In the genomic region with DNA sequence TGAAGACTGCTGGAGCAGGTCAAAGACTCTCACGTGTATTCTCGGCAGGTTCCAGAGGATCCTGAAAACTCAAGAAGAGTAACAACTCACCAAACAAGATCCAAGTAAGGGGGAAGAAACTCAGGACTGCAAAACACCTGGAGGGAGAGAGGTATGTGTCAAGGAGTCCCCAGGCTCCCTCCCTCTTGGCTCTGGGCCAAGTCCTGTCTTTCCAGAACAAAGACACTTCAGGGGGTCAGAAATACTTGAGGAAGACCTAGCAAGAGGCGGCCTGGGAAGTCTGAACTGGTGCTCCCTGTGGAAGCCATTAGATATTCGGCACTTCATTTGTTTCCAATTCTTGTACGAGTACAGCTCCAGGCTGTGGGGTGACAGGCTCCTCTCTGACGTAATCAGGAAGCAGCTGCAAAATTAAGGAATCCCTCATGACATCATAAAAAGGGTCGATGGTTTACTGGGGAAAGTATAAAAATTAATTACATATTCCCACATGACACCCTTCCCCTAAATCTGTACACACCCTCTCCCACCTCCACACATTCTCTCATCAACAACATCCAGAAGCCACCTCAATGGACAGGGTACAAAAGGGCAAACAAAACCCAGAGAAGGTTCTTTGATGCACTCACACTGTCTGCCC, we compare ENCODE assay signal across 14 cellular contexts.
DNase-seq lines count a peak whose midpoint lies in the region; ATAC-seq and TF ChIP-seq lines count a peak whose summit lies in the region.
"Had no signal": no experiment of that assay in that cellular context is flagged by ENCODE, and none has a peak within 500 bp of the region (broad histone marks: within the 10 kb centered on the region; RNA-seq: fewer than 3 reads in every experiment).

No MANE protein-coding gene starts in this region.

- H3K4me2 ChIP-seq in DND-41 (ENCODE audit: insufficient read depth, low read length) (no peak overlapping the region), mesendoderm (ENCODE audit: low read length) (no peak overlapping the region)

- WGBS in mesendoderm (ENCODE audit: extremely low coverage, insufficient coverage, low lambda C conversion rate): no CpG with 5 or more reads among the region's 7 CpGs

- H3K27me3 ChIP-seq in DND-41 (ENCODE audit: insufficient read depth, low read length, poor library complexity) (no peaks in the 10 kb centered on the region), HUES48 (ENCODE audit: control insufficient read depth, insufficient read depth, low read length) (no peaks in the 10 kb centered on the region), brain microvascular endothelial cell (replicated peaks) (no peaks in the 10 kb centered on the region), mesendoderm (ENCODE audit: insufficient read depth, low read length, poor library complexity) (no peaks in the 10 kb centered on the region), MG63 (no peaks in the 10 kb centered on the region)
- H3K27me3 ChIP-seq: colonic mucosa, esophagus muscularis mucosa, tibial nerve had no signal

- H3K18ac ChIP-seq in mesendoderm (ENCODE audit: low read length): no peak overlapping the region

- H4K20me1 ChIP-seq in DND-41 (ENCODE audit: insufficient read depth, low read length): peaks cover 15% of the 10 kb centered on the region; the same call in 1 of the 2 replicates

- H2BK120ac ChIP-seq in mesendoderm (ENCODE audit: low read depth, low read length): no peak overlapping the region

- peak overlapping the region; percentile 84 for H3K27ac ChIP-seq in DND-41 (ENCODE audit: low read length)
- peak overlapping the region; percentile 65 for H3K27ac ChIP-seq in HUES48 (ENCODE audit: low read depth, low read length)
- H3K27ac ChIP-seq in brain microvascular endothelial cell: peak overlapping the region; percentile 49
- H3K27ac ChIP-seq in mesendoderm (ENCODE audit: low read depth, low read length): no peak overlapping the region
- H3K27ac ChIP-seq: colonic mucosa, esophagus muscularis mucosa, tibial nerve had no signal

- H3K9me3 ChIP-seq in DND-41 (ENCODE audit: insufficient read depth, low read length, severe bottlenecking) (no peaks in the 10 kb centered on the region), HUES48 (ENCODE audit: control insufficient read depth, insufficient read depth, low read length) (no peaks in the 10 kb centered on the region), MG63 (no peaks in the 10 kb centered on the region)
- H3K9me3 ChIP-seq: colonic mucosa, esophagus muscularis mucosa, tibial nerve had no signal

- TF ChIP-seq CTCF in DND-41 (IDR thresholded peaks at IDR 0.05; ENCODE audit: borderline replicate concordance, extremely low read depth, low read length, poor library complexity, severe bottlenecking) (no peak), brain microvascular endothelial cell (IDR thresholded peaks at IDR 0.05; ENCODE audit: low read depth, low read length, missing control alignments) (no peak)

- no peak overlapping the region for H3K4me3 ChIP-seq in DND-41 (ENCODE audit: low read depth in 1 of 2, low read length in 2 of 2)
- no peak overlapping the region for H3K4me3 ChIP-seq in HUES48 (ENCODE audit: low read depth, low read length)
- no peak overlapping the region for H3K4me3 ChIP-seq in brain microvascular endothelial cell (ENCODE audit: low read depth, low read length)
- H3K4me3 ChIP-seq in mesendoderm (ENCODE audit: low read length): no peak overlapping the region
- H3K4me3 ChIP-seq in MG63: no peak overlapping the region
- H3K4me3 ChIP-seq: colonic mucosa, esophagus muscularis mucosa, tibial nerve had no signal

- no peak overlapping the region for H4K8ac ChIP-seq in mesendoderm (ENCODE audit: low read depth, low read length)

- H3K79me2 ChIP-seq in DND-41 (ENCODE audit: insufficient read depth, low read length) (peaks cover 14% of the 10 kb centered on the region), mesendoderm (ENCODE audit: control insufficient read depth, insufficient read depth, low read length) (no peaks in the 10 kb centered on the region)

- ATAC-seq in DND-41 (ENCODE audit: insufficient read depth, low read depth) (no peak), HG02571 (IDR thresholded peaks at IDR 0.05; ENCODE audit: unreplicated experiment) (no peak)

- no peak overlapping the region for H2BK5ac ChIP-seq in mesendoderm (ENCODE audit: low read length)

- H3K36me3 ChIP-seq in DND-41 (ENCODE audit: insufficient read depth, low read length): peaks cover 29% of the 10 kb centered on the region
- 0 out of 2 replicates have a peak, but pooled peaks cover 5% of the 10 kb centered on the region for H3K36me3 ChIP-seq in HUES48 (ENCODE audit: control insufficient read depth, insufficient read depth, low read length)
- H3K36me3 ChIP-seq in brain microvascular endothelial cell (replicated peaks): peaks cover 4% of the 10 kb centered on the region
- H3K36me3 ChIP-seq in mesendoderm (ENCODE audit: control insufficient read depth, insufficient read depth, low read length): no peaks in the 10 kb centered on the region
- H3K36me3 ChIP-seq in MG63: 0 out of 2 replicates have a peak, but pooled peaks cover 10% of the 10 kb centered on the region
- H3K36me3 ChIP-seq: colonic mucosa had no signal

- H3K9ac ChIP-seq in DND-41 (ENCODE audit: low read depth, low read length): no peak overlapping the region
- H3K9ac ChIP-seq in HUES48 (ENCODE audit: low read depth, low read length): no peak overlapping the region
- no peak overlapping the region for H3K9ac ChIP-seq in mesendoderm (ENCODE audit: low read length)

- H2AFZ ChIP-seq in DND-41 (ENCODE audit: low read depth, low read length): no peak overlapping the region

- in situ Hi-C loops in brain microvascular endothelial cell (cut with HindIII; ENCODE audit: low pct_ligation_motif_present, low sequenced_read_pairs): no loop called here

- no peak for DNase-seq in DND-41
- DNase-seq in brain microvascular endothelial cell: no peak
- DNase-seq in mesendoderm: peak; percentile 94
- DNase-seq in MG63: no peak
- DNase-seq in COLO829 (ENCODE audit: low spot score): no peak
- DNase-seq: activated CD4-positive, CD25-positive, alpha-beta regulatory T cell treated with anti-CD3 and anti-CD28 coated beads, Interleukin-2, amount 50 U/mL, for 72 hours; colonic mucosa; NCI-H1092 treated with DMSO at 0.1 percent for 48 hours; NCI-H524 treated with DMSO at 0.1 percent for 48 hours; retina had no signal

- H4K5ac ChIP-seq in mesendoderm (ENCODE audit: low read length): no peak overlapping the region

- H3K4ac ChIP-seq in mesendoderm (ENCODE audit: low read depth, low read length): no peak overlapping the region

- H3K56ac ChIP-seq in mesendoderm (ENCODE audit: low read length): no peak overlapping the region

- no peak overlapping the region for H3K23ac ChIP-seq in mesendoderm (ENCODE audit: low read length)

- H2BK15ac ChIP-seq in mesendoderm (replicated peaks; ENCODE audit: low read depth): no peak overlapping the region

- no peaks in the 10 kb centered on the region for H3K79me1 ChIP-seq in mesendoderm (ENCODE audit: low read length)

- no peak overlapping the region for H2AK5ac ChIP-seq in mesendoderm (ENCODE audit: low read length)

- H3K4me1 ChIP-seq in DND-41 (ENCODE audit: insufficient read depth, low read length) (peaks cover 44% of the 10 kb centered on the region), HUES48 (ENCODE audit: control insufficient read depth, insufficient read depth, low read length) (peaks cover 16% of the 10 kb centered on the region), mesendoderm (ENCODE audit: control insufficient read depth, low read depth, low read length) (peaks cover 2% of the 10 kb centered on the region)
- H3K4me1 ChIP-seq: colonic mucosa had no signal
